In genomic region chr1:7257225-7257624, GRCh38 we compare ENCODE assay signal across 12 cellular contexts.
DNase-seq lines count a peak whose midpoint lies in the region; TF ChIP-seq lines count a peak whose summit lies in the region.
"Had no signal": no experiment of that assay in that cellular context is flagged by ENCODE, and none has a peak within 500 bp of the region (broad histone marks: within the 10 kb centered on the region; RNA-seq: fewer than 3 reads in every experiment).

No MANE protein-coding gene starts in this region.

- no peaks in the 10 kb centered on the region for H3K27me3 Mint-ChIP-seq in osteocyte (ENCODE audit: unreplicated experiment)

- H3K36me3 Mint-ChIP-seq in osteocyte (ENCODE audit: unreplicated experiment): no peaks in the 10 kb centered on the region
- H3K36me3 Mint-ChIP-seq: CD8-positive, alpha-beta T cell had no signal

- H3K9me3 Mint-ChIP-seq in osteocyte (ENCODE audit: unreplicated experiment): no peaks in the 10 kb centered on the region
- H3K9me3 Mint-ChIP-seq: CD8-positive, alpha-beta T cell; H9 had no signal

- H3K4me3 Mint-ChIP-seq in osteocyte (ENCODE audit: unreplicated experiment): no peak overlapping the region
- H3K4me3 Mint-ChIP-seq: CD8-positive, alpha-beta T cell; H9 had no signal

- TF ChIP-seq CTCF in osteocyte (IDR thresholded peaks at IDR 0.05): no peak

- no peak overlapping the region for H3K27ac Mint-ChIP-seq in osteocyte (ENCODE audit: unreplicated experiment)
- H3K27ac Mint-ChIP-seq: CD8-positive, alpha-beta T cell had no signal

- peaks cover 3% of the 10 kb centered on the region for H3K4me1 Mint-ChIP-seq in osteocyte (ENCODE audit: unreplicated experiment)

- DNase-seq in NCI-H1092 (lab: John Stamatoyannopoulos, UW): peak; percentile 68
- DNase-seq in NCI-H187 (lab: John Stamatoyannopoulos, UW): peak; percentile 67 to 68
- DNase-seq in NCI-H748 (lab: John Stamatoyannopoulos, UW; ENCODE audit: unreplicated experiment): peak; percentile 97
- peak; percentile 36 for DNase-seq in osteocyte (ENCODE audit: extremely low spot score, unreplicated experiment)
- DNase-seq in Kasumi-1 (lab: John Stamatoyannopoulos, UW): no peak
- DNase-seq in activated naive CD4-positive, alpha-beta T cell treated with anti-CD3 and anti-CD28 coated beads, Interleukin-2, amount 50 U/mL, for 16 hours: no peak
- DNase-seq in activated naive CD4-positive, alpha-beta T cell (lab: John Stamatoyannopoulos, UW): no peak
- DNase-seq: CD8-positive, alpha-beta T cell; H9; NCI-H2029 treated with DMSO at 0.1 percent for 48 hours; NCI-H446; T-helper 2 cell had no signal

Comparison
In these comparisons a context has a peak if more than half of its experiments do, and no peak if none do; other contexts are left out.
1. DNase-seq: peak in NCI-H1092 (single experiment), NCI-H187 (2 of 2), NCI-H748 (single experiment) and osteocyte (single experiment); none in Kasumi-1 (0 of 2), activated naive CD4-positive, alpha-beta T cell treated with anti-CD3 and anti-CD28 coated beads, Interleukin-2, amount 50 U/mL, for 16 hours (single experiment) and activated naive CD4-positive, alpha-beta T cell (0 of 4).